Comparison of ENCODE assay signal across 8 cellular contexts in the genomic region with DNA sequence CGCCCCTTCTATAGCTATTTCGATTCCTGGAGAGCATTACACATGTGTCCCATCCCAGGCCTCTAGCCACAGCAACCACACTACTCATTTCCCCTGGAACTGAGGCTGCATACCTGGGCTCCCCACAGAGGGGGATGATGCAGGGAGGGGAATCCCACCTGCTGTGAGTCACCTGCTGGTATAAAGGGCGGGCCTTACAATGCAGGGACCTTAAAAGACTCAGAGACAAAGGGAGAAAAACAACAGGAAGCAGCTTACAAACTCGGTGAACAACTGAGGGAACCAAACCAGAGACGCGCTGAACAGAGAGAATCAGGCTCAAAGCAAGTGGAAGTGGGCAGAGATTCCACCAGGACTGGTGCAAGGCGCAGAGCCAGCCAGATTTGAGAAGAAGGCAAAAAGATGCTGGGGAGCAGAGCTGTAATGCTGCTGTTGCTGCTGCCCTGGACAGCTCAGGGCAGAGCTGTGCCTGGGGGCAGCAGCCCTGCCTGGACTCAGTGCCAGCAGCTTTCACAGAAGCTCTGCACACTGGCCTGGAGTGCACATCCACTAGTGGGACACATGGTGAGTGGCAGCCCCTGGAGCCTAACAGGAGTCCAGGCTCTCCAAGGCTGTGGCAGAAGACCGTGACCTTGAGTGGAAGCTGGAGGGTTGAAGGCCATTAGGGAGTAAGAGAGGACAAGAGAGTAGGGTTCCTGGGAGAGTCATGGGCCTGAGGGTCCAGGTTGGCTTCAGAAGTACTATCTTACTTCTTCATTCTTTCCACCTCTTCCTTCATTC. TPM values are rescaled to one million over a fixed set of nuclear protein-coding genes. Genes with fewer than 3 reads are reported as not detected.
DNase-seq lines count a peak whose midpoint lies in the region; ATAC-seq lines count a peak whose summit lies in the region.

TSS of gene IL23A (plus strand) at position 242 of the 780 bp plus-strand sequence. CDS start at position 403, 161 bp downstream.

- H3K9me3 ChIP-seq in HUES6 (ENCODE audit: control insufficient read depth, insufficient read depth, low read depth, low read length): no peaks in the 10 kb centered on the region
- H3K9me3 ChIP-seq in esophagus (ENCODE audit: control insufficient read depth in 2 of 2, insufficient read depth in 1 of 2, low read depth in 1 of 2, low read length in 1 of 2): no peaks in the 10 kb centered on the region

- H3K4me3 ChIP-seq in HUES6 (ENCODE audit: low read depth, low read length) (peak within 1 kb of the TSS; percentile 49), esophagus (ENCODE audit: low read depth in 1 of 2, low read length in 2 of 2) (peak within 1 kb of the TSS in 1 of 2 donors; percentile 14)

- DNase-seq in ELR (ENCODE audit: low read depth) (peak; percentile 66), NCI-H187 (lab: John Stamatoyannopoulos, UW) (no peak), mucosa of gallbladder (ENCODE audit: low spot score) (no peak)
- DNase-seq in activated CD4-positive, alpha-beta memory T cell treated with anti-CD3 and anti-CD28 coated beads, Interleukin-2, amount 10 ng/mL, durations not matched to agents 7 days and 5 days: peak; percentile 82
- DNase-seq in stimulated activated CD8-positive, alpha-beta memory T cell treated with anti-CD3 and anti-CD28 coated beads, Interleukin-12 subunit alpha, Interleukin-12 subunit beta, amount 100 ng/mL, for 1 hour (ENCODE audit: low read depth): peak; percentile 74

- peak within 1 kb of the TSS; percentile 79 for H3K9ac ChIP-seq in HUES6 (ENCODE audit: low read length)

- POLR2A ChIA-PET in activated CD4-positive, alpha-beta memory T cell treated with anti-CD3 and anti-CD28 coated beads, Interleukin-2, amount 10 ng/mL, durations not matched to agents 7 days and 5 days (lab: Charles Lee): interaction anchor here (0.7 to 6.9 kb wide), 17 partner anchors 8 to 235 kb away, joined by 3 to 113 read pairs (median 4); partner anchors contain the start of genes CNPY2, COQ10A, CS and ESYT1

- H3K4me3 Mint-ChIP-seq in activated CD4-positive, alpha-beta memory T cell treated with anti-CD3 and anti-CD28 coated beads, Interleukin-2, amount 10 ng/mL, durations not matched to agents 7 days and 5 days: peak within 1 kb of the TSS; percentile 76

- CTCF ChIA-PET in activated CD4-positive, alpha-beta memory T cell treated with anti-CD3 and anti-CD28 coated beads, Interleukin-2, amount 10 ng/mL, durations not matched to agents 7 days and 5 days (lab: Charles Lee): interaction anchor here (1.8 to 2.8 kb wide), 3 partner anchors 20 to 125 kb away, joined by 7 to 23 read pairs (median 10); partner anchors contain the start of genes CNPY2 and STAT2

- no peaks in the 10 kb centered on the region for H3K9me3 Mint-ChIP-seq in activated CD4-positive, alpha-beta memory T cell treated with anti-CD3 and anti-CD28 coated beads, Interleukin-2, amount 10 ng/mL, durations not matched to agents 7 days and 5 days

- H3K4me1 Mint-ChIP-seq in activated CD4-positive, alpha-beta memory T cell treated with anti-CD3 and anti-CD28 coated beads, Interleukin-2, amount 10 ng/mL, durations not matched to agents 7 days and 5 days: peaks cover 45% of the 10 kb centered on the region

- no peak for ATAC-seq in HG02852 (IDR thresholded peaks at IDR 0.05; ENCODE audit: unreplicated experiment)

- 36 to 37% methylated on average over 8 of the region's 8 CpGs for WGBS in esophagus, 2 donors

- H3K27me3 ChIP-seq in HUES6 (ENCODE audit: control insufficient read depth, insufficient read depth, low read length) (no peaks in the 10 kb centered on the region), esophagus (ENCODE audit: control insufficient read depth in 1 of 2, insufficient read depth in 2 of 2, low read length in 2 of 2) (no peaks in the 10 kb centered on the region)

- H3K27me3 Mint-ChIP-seq in activated CD4-positive, alpha-beta memory T cell treated with anti-CD3 and anti-CD28 coated beads, Interleukin-2, amount 10 ng/mL, durations not matched to agents 7 days and 5 days: no peaks in the 10 kb centered on the region

- H3K36me3 Mint-ChIP-seq in activated CD4-positive, alpha-beta memory T cell treated with anti-CD3 and anti-CD28 coated beads, Interleukin-2, amount 10 ng/mL, durations not matched to agents 7 days and 5 days (ENCODE audit: low read depth): peaks cover 40% of the 10 kb centered on the region

- H3K36me3 ChIP-seq in HUES6 (ENCODE audit: control insufficient read depth, insufficient read depth, low read length) (peaks cover 20% of the 10 kb centered on the region), esophagus (ENCODE audit: control insufficient read depth in 2 of 2, insufficient read depth in 2 of 2, low read length in 1 of 2) (peaks cover 8 to 11% of the 10 kb centered on the region in 2 donors)

- H3K4me1 ChIP-seq in HUES6 (ENCODE audit: control insufficient read depth, insufficient read depth, low read length) (peaks cover 31% of the 10 kb centered on the region), esophagus (ENCODE audit: control insufficient read depth in 2 of 2, insufficient read depth in 2 of 2, low read length in 1 of 2) (peaks cover 0 to 5% of the 10 kb centered on the region in 2 donors)

- H3K27ac ChIP-seq in HUES6 (ENCODE audit: low read depth, low read length) (peak within 1 kb of the TSS; percentile 73), esophagus (ENCODE audit: low read depth in 2 of 2, low read length in 1 of 2) (peak within 1 kb of the TSS; percentile 41 to 50)

- peak within 1 kb of the TSS; percentile 96 for H3K27ac Mint-ChIP-seq in activated CD4-positive, alpha-beta memory T cell treated with anti-CD3 and anti-CD28 coated beads, Interleukin-2, amount 10 ng/mL, durations not matched to agents 7 days and 5 days

RNA-seq across cellular contexts. Expression of gene IL23A, which starts in this region (rescaled TPM):
- 10 to 100 TPM; 11.0 to 11.7 TPM for total RNA-seq in activated CD4-positive, alpha-beta memory T cell treated with anti-CD3 and anti-CD28 coated beads, Interleukin-2, amount 10 ng/mL, durations not matched to agents 7 days and 5 days
- polyA plus RNA-seq in esophagus: 10 to 100 TPM in 1 of 2 donors, 1 to 10 TPM in 1; 2.9 to 32.1 TPM
- total RNA-seq in mucosa of gallbladder: 0.49 TPM

Comparison
In these comparisons a context has a peak if more than half of its experiments do, and no peak if none do; other contexts are left out.
1. DNase-seq: peak in ELR (single experiment), activated CD4-positive, alpha-beta memory T cell treated with anti-CD3 and anti-CD28 coated beads, Interleukin-2, amount 10 ng/mL, durations not matched to agents 7 days and 5 days (single experiment) and stimulated activated CD8-positive, alpha-beta memory T cell treated with anti-CD3 and anti-CD28 coated beads, Interleukin-12 subunit alpha, Interleukin-12 subunit beta, amount 100 ng/mL, for 1 hour (single experiment); none in NCI-H187 (0 of 2) and mucosa of gallbladder (single experiment).